Comparison of ENCODE assay signal across 13 cellular contexts in the genomic region with DNA sequence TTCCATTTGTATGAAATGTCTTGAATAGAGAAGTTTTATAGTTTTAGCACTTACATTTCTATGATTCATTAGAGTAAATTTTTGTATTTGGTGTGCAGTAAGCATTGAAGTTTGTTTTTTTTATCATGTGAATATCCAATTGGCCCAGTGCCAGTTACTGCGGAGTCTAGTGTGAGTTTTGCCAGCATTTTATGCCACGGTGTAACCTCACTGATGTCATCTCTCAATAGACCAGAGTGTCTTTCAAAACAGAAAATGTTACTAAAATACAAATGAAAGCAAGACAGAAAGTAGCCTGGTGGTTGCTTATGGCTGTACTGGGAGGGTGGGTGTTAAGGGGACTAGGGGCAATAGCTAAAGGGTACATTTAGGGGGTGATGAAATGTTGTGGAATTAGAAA.
A peak's percentile ranks its signal among the peaks of the same experiment; 100 is the strongest.
DNase-seq lines count a peak whose midpoint lies in the region; ATAC-seq and TF ChIP-seq lines count a peak whose summit lies in the region.
"Had no signal": no experiment of that assay in that cellular context is flagged by ENCODE, and none has a peak within 500 bp of the region (broad histone marks: within the 10 kb centered on the region; RNA-seq: fewer than 3 reads in every experiment).

No MANE protein-coding gene starts in this region.

- CTCF ChIA-PET in PC-9 (lab: Charles Lee): no interaction called here

- no peaks in the 10 kb centered on the region for H4K20me1 ChIP-seq in PC-9 (ENCODE audit: insufficient read depth)

- H3K4me2 ChIP-seq in PC-9: no peak overlapping the region

- intact Hi-C loops in posterior vena cava (cut with DNase I) (no loop called here), PC-9 (cut with micrococcal nuclease; ENCODE audit: unreplicated experiment) (no loop called here)

- no peaks in the 10 kb centered on the region for H3K4me1 ChIP-seq in PC-9 (replicated peaks; ENCODE audit: insufficient read depth)

- H3K36me3 Mint-ChIP-seq in brain: peaks cover 35% of the 10 kb centered on the region

- ATAC-seq in left lobe of liver (peak; percentile 18), GM21515 (IDR thresholded peaks at IDR 0.05; ENCODE audit: unreplicated experiment) (no peak)

- no peaks in the 10 kb centered on the region; the same call in 1 of the 2 replicates for H3K36me3 ChIP-seq in PC-9 (ENCODE audit: low read depth)

- H3K79me2 ChIP-seq in PC-9 (ENCODE audit: low read depth): no peaks in the 10 kb centered on the region

- no peak overlapping the region for H3K4me3 ChIP-seq in AG10803 (ENCODE audit: low read length)
- no peak overlapping the region for H3K4me3 ChIP-seq in HFF-Myc (replicated peaks; ENCODE audit: low read depth, low read length)
- H3K4me3 ChIP-seq in PC-9: no peak overlapping the region

- peaks cover 12 to 30% (median 22%) of the 10 kb centered on the region in 5 experiments for H3K9me3 Mint-ChIP-seq in brain

- H3K27me3 Mint-ChIP-seq in brain: no peaks in the 10 kb centered on the region
- H3K27me3 Mint-ChIP-seq: activated B cell treated with CpG ODN at 0.5 μM for 24 hours, IgD-negative memory B cell had no signal

- DNase-seq in AG10803 (ENCODE audit: low read depth) (peak; percentile 70), HFF-Myc (ENCODE audit: extremely low read depth, low read depth) (peak; percentile 30), left lobe of liver (ENCODE audit: low spot score) (no peak), OCI-M2 (lab: John Stamatoyannopoulos, UW; ENCODE audit: unreplicated experiment) (no peak), posterior vena cava (ENCODE audit: low spot score) (no peak), PC-9 (no peak)
- DNase-seq: activated B cell treated with CpG ODN at 0.5 μM for 24 hours; activated effector memory CD4-positive, alpha-beta T cell treated with anti-CD3 and anti-CD28 coated beads, Interleukin-2, amount 50 U/mL, for 16 hours; posterior cingulate gyrus had no signal

- H3K4me1 Mint-ChIP-seq in brain: peaks cover 45% of the 10 kb centered on the region
- H3K4me1 Mint-ChIP-seq: activated B cell treated with CpG ODN at 0.5 μM for 24 hours, IgD-negative memory B cell had no signal

- no peaks in the 10 kb centered on the region; the same call in 1 of the 2 replicates for H3K9me3 ChIP-seq in PC-9 (ENCODE audit: insufficient read depth, low read depth)

- no TSS peak for BruUV-seq in PC-9 (replicated peaks; lab: Mats Ljungman, UMichigan)

- POLR2A ChIA-PET in PC-9 (lab: Charles Lee; ENCODE audit: unreplicated experiment): no interaction called here

- H2AFZ ChIP-seq in PC-9: no peak overlapping the region

- no peak overlapping the region for H3K4me3 Mint-ChIP-seq in brain
- H3K4me3 Mint-ChIP-seq: activated B cell treated with CpG ODN at 0.5 μM for 24 hours, IgD-negative memory B cell had no signal

- no peaks in the 10 kb centered on the region for H3K9me2 ChIP-seq in PC-9 (ENCODE audit: insufficient read depth)

- peak overlapping the region; percentile 62 to 99 (median 94) for H3K27ac Mint-ChIP-seq in brain
- H3K27ac Mint-ChIP-seq: activated B cell treated with CpG ODN at 0.5 μM for 24 hours, IgD-negative memory B cell had no signal

- H3K27ac ChIP-seq in PC-9: no peak overlapping the region
- H3K27ac ChIP-seq: C4-2B had no signal

- no peaks in the 10 kb centered on the region for H3K27me3 ChIP-seq in PC-9 (ENCODE audit: insufficient read depth, low read depth)

- H3F3A ChIP-seq in PC-9 (ENCODE audit: insufficient read depth, low read depth): no peaks in the 10 kb centered on the region; the same call in 1 of the 2 replicates

- no peak for TF ChIP-seq CTCF in AG10803 (conservative IDR thresholded peaks at IDR 0.05; ENCODE audit: low read length)
- TF ChIP-seq CTCF in HFF-Myc (IDR thresholded peaks at IDR 0.05; ENCODE audit: low read depth, low read length, missing control alignments): no peak
- TF ChIP-seq CTCF in brain (conservative IDR thresholded peaks at IDR 0.05): no peak
- no peak for TF ChIP-seq CTCF in PC-9 (conservative IDR thresholded peaks at IDR 0.05)

Comparison
In these comparisons a context has a peak if more than half of its experiments do, and no peak if none do; other contexts are left out.
1. DNase-seq: peak in AG10803 (single experiment) and HFF-Myc (single experiment); none in left lobe of liver (single experiment), OCI-M2 (single experiment), posterior vena cava (single experiment) and PC-9 (0 of 2).